Comparison of ENCODE assay signal across 2 cellular contexts in the genomic region with DNA sequence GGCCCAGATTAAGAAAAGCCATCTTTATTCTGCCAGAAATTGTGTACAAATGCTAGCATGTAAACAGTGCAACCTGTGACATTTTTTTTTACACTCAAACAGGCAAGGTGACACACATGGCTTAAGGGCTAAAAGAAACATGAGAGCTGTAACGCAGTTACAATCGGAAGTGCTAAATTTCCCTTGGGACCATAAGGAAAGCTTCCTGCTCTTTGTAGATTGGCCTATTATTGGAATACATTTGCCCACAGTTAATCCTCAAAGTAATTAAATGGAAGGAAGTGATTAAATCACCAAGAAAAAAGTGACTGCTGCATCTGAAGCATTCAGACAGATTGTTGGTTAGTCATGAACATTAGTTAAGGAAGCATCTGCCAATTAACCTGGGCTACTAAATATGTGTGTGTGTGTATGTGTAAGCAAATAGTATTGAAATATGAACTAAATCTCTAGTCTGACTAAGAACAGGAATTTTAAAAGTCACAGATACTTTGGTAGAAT.
TF ChIP-seq lines count a peak whose summit lies in the region.

No MANE protein-coding gene starts in this region.

TF ChIP-seq in GM23338, 12 proteins besides CTCF, POLR2A, EP300 and RAD21 (continued from another document):
- TF ChIP-seq ETS1 (IDR thresholded peaks at IDR 0.05) (no peak), STAT1 (IDR thresholded peaks at IDR 0.05; ENCODE audit: unreplicated experiment) (no peak), ZNF114 (CRISPR knock-in tag; IDR thresholded peaks at IDR 0.05) (no peak), NANOG (IDR thresholded peaks at IDR 0.05; ENCODE audit: borderline replicate concordance) (no peak), EZH2phosphoT487 (IDR thresholded peaks at IDR 0.05; ENCODE audit: unreplicated experiment) (no peak), EZH2 (IDR thresholded peaks at IDR 0.05; ENCODE audit: low read depth, unreplicated experiment) (no peak), POLR2AphosphoS5 (IDR thresholded peaks at IDR 0.05; ENCODE audit: low read depth) (no peak), JUNB (IDR thresholded peaks at IDR 0.05; ENCODE audit: unreplicated experiment) (no peak), REST (IDR thresholded peaks at IDR 0.05; ENCODE audit: unreplicated experiment) (no peak)

TF ChIP-seq in GM12878, 131 proteins besides CTCF, POLR2A, EP300 and RAD21 (continued from another document):
- TF ChIP-seq, protein P1, sequence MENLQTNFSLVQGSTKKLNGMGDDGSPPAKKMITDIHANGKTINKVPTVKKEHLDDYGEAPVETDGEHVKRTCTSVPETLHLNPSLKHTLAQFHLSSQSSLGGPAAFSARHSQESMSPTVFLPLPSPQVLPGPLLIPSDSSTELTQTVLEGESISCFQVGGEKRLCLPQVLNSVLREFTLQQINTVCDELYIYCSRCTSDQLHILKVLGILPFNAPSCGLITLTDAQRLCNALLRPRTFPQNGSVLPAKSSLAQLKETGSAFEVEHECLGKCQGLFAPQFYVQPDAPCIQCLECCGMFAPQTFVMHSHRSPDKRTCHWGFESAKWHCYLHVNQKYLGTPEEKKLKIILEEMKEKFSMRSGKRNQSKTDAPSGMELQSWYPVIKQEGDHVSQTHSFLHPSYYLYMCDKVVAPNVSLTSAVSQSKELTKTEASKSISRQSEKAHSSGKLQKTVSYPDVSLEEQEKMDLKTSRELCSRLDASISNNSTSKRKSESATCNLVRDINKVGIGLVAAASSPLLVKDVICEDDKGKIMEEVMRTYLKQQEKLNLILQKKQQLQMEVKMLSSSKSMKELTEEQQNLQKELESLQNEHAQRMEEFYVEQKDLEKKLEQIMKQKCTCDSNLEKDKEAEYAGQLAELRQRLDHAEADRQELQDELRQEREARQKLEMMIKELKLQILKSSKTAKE (IDR thresholded peaks at IDR 0.05; ENCODE audit: low read depth, poor library complexity, severe bottlenecking): no peak
- TF ChIP-seq, protein P2, sequence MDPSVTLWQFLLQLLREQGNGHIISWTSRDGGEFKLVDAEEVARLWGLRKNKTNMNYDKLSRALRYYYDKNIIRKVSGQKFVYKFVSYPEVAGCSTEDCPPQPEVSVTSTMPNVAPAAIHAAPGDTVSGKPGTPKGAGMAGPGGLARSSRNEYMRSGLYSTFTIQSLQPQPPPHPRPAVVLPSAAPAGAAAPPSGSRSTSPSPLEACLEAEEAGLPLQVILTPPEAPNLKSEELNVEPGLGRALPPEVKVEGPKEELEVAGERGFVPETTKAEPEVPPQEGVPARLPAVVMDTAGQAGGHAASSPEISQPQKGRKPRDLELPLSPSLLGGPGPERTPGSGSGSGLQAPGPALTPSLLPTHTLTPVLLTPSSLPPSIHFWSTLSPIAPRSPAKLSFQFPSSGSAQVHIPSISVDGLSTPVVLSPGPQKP (IDR thresholded peaks at IDR 0.05; ENCODE audit: low read depth, low read length): no peak
- TF ChIP-seq SREBF1 (IDR thresholded peaks at IDR 0.05; ENCODE audit: low read length) (no peak), ZBTB11 (CRISPR knock-in tag; IDR thresholded peaks at IDR 0.05) (no peak)
TF ChIP-seq in GM12878: peak in this region for 0.
